13 cellular contexts compared by ENCODE assay signal in genomic region chr3:127746400-127747057, GRCh38.
DNase-seq lines count a peak whose midpoint lies in the region; ATAC-seq and TF ChIP-seq lines count a peak whose summit lies in the region.
"Had no signal": no experiment of that assay in that cellular context is flagged by ENCODE, and none has a peak within 500 bp of the region (broad histone marks: within the 10 kb centered on the region; RNA-seq: fewer than 3 reads in every experiment).

No MANE protein-coding gene starts in this region.

- H3K27ac Mint-ChIP-seq in natural killer cell, result no peak overlapping the region
- H3K27ac Mint-ChIP-seq: activated T-helper 1 cell treated with anti-CD3 and anti-CD28 coated beads, Interleukin-12 subunit alpha, Interleukin-12 subunit beta, Interleukin-2, Interleukin-4 antibody, amounts not matched to agents 30 ng/mL and 10 ng/mL and 1 ng/mL, durations not matched to agents 14 hours and 24 hours and 36 hours; memory B cell had no signal

- H3K9me3 ChIP-seq in subcutaneous abdominal adipose tissue (ENCODE audit: control insufficient read depth in 5 of 5, low read length in 5 of 5) (no peaks in the 10 kb centered on the region), MG63 (no peaks in the 10 kb centered on the region)

- H3K27ac ChIP-seq in cingulate gyrus (ENCODE audit: low read depth, low read length), result peak overlapping the region; percentile 47
- peak overlapping the region; percentile 80 for H3K27ac ChIP-seq in subcutaneous abdominal adipose tissue (ENCODE audit: low read depth, low read length)

- peak; percentile 43 for DNase-seq in HuH-7.5 (ENCODE audit: low spot score)
- DNase-seq in left colon, result peak in 1 of 2 donors; percentile 69
- DNase-seq in NCI-H2171 treated with DMSO at 0.1 percent for 48 hours (lab: John Stamatoyannopoulos, UW), result no peak
- DNase-seq in MG63, result no peak
- no peak for DNase-seq in natural killer cell
- DNase-seq: GDM1; NK-92 treated with Interleukin-12 subunit alpha and Interleukin-12 subunit beta, amount 100 ng/mL, for 24 hours; stimulated activated CD4-positive, alpha-beta T cell treated with anti-CD3 and anti-CD28 coated beads, Interleukin-1b, Interleukin-23, amount 100 ng/mL, for 48 hours had no signal

- H3K4me1 Mint-ChIP-seq in natural killer cell, result peaks cover 0 to 11% of the 10 kb centered on the region in 2 donors

- H3K36me3 Mint-ChIP-seq in natural killer cell, result no peaks in the 10 kb centered on the region
- H3K36me3 Mint-ChIP-seq: memory B cell had no signal

- H3K4me3 Mint-ChIP-seq in natural killer cell, result no peak overlapping the region
- H3K4me3 Mint-ChIP-seq: activated T-helper 1 cell treated with anti-CD3 and anti-CD28 coated beads, Interleukin-12 subunit alpha, Interleukin-12 subunit beta, Interleukin-2, Interleukin-4 antibody, amounts not matched to agents 30 ng/mL and 10 ng/mL and 1 ng/mL, durations not matched to agents 14 hours and 24 hours and 36 hours; memory B cell had no signal

- H3K4me3 ChIP-seq in subcutaneous abdominal adipose tissue (ENCODE audit: low read depth in 1 of 5, low read length in 5 of 5), result no peak overlapping the region
- H3K4me3 ChIP-seq in MG63, result no peak overlapping the region

- H3K36me3 ChIP-seq in subcutaneous abdominal adipose tissue (ENCODE audit: control insufficient read depth in 5 of 5, insufficient read depth in 5 of 5, low read length in 5 of 5), result peaks cover 0 to 35% (median 20%) of the 10 kb centered on the region in 5 donors
- H3K36me3 ChIP-seq in MG63, result peaks cover 2% of the 10 kb centered on the region

- peaks cover 14 to 99% (median 91%) of the 10 kb centered on the region in 5 donors for H3K4me1 ChIP-seq in subcutaneous abdominal adipose tissue (ENCODE audit: control insufficient read depth in 5 of 5, insufficient read depth in 5 of 5, low read length in 5 of 5)

- no peaks in the 10 kb centered on the region for H3K27me3 ChIP-seq in subcutaneous abdominal adipose tissue (ENCODE audit: control insufficient read depth in 5 of 5, insufficient read depth in 4 of 5, low read length in 5 of 5)
- H3K27me3 ChIP-seq in MG63, result no peaks in the 10 kb centered on the region

- H3K9ac ChIP-seq in subcutaneous abdominal adipose tissue (ENCODE audit: low read length in 5 of 5), result no peak overlapping the region

- intact Hi-C loops in left colon (cut with DNase I, micrococcal nuclease) (no loop called here), natural killer cell (cut with micrococcal nuclease) (no loop called here)

- peak; percentile 70 for ATAC-seq in left colon
- no peak for ATAC-seq in HG03521 (IDR thresholded peaks at IDR 0.05; ENCODE audit: unreplicated experiment)
- no peak for ATAC-seq in natural killer cell

- peaks cover 0 to 8% of the 10 kb centered on the region in 2 donors for H3K27me3 Mint-ChIP-seq in natural killer cell (ENCODE audit: low read depth in 2 of 2)
- H3K27me3 Mint-ChIP-seq: memory B cell had no signal

- H3K9me3 Mint-ChIP-seq in natural killer cell, result no peaks in the 10 kb centered on the region
- H3K9me3 Mint-ChIP-seq: activated T-helper 1 cell treated with anti-CD3 and anti-CD28 coated beads, Interleukin-12 subunit alpha, Interleukin-12 subunit beta, Interleukin-2, Interleukin-4 antibody, amounts not matched to agents 30 ng/mL and 10 ng/mL and 1 ng/mL, durations not matched to agents 14 hours and 24 hours and 36 hours; memory B cell had no signal

- TF ChIP-seq CTCF in natural killer cell (IDR thresholded peaks at IDR 0.05), result no peak
